1 cellular context compared by ENCODE assay signal in genomic region chr3:87949189-87949878, GRCh38.
TF ChIP-seq lines count a peak whose summit lies in the region.

No MANE protein-coding gene starts in this region.

TF ChIP-seq in H1, 55 proteins besides CTCF, POLR2A, EP300 and RAD21 (continued from another document):
- TF ChIP-seq CHD7 (IDR thresholded peaks at IDR 0.05; ENCODE audit: insufficient replicate concordance, low read length) (no peak), RNF2 (IDR thresholded peaks at IDR 0.05; ENCODE audit: borderline replicate concordance, low read depth, low read length, missing control alignments, poor library complexity, severe bottlenecking) (no peak), TAF7 (optimal IDR thresholded peaks at IDR 0.05; ENCODE audit: borderline replicate concordance, low read depth, low read length) (no peak), EZH2 (IDR thresholded peaks at IDR 0.05; ENCODE audit: low read depth, low read length, severe bottlenecking) (no peak), SAP30 (IDR thresholded peaks at IDR 0.05; ENCODE audit: insufficient read depth, insufficient replicate concordance, low read length) (no peak), CTBP2 (IDR thresholded peaks at IDR 0.05; ENCODE audit: borderline replicate concordance, insufficient read depth, insufficient read length, low read length) (no peak), GABPA (IDR thresholded peaks at IDR 0.05; ENCODE audit: borderline replicate concordance, insufficient read depth, low read length) (no peak), RBBP5 (IDR thresholded peaks at IDR 0.05; ENCODE audit: borderline replicate concordance, low read depth, low read length) (no peak), YY1 (IDR thresholded peaks at IDR 0.05; ENCODE audit: low read depth, low read length) (no peak)
- TF ChIP-seq, protein P1, sequence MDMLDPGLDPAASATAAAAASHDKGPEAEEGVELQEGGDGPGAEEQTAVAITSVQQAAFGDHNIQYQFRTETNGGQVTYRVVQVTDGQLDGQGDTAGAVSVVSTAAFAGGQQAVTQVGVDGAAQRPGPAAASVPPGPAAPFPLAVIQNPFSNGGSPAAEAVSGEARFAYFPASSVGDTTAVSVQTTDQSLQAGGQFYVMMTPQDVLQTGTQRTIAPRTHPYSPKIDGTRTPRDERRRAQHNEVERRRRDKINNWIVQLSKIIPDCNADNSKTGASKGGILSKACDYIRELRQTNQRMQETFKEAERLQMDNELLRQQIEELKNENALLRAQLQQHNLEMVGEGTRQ (IDR thresholded peaks at IDR 0.05; ENCODE audit: low read length): no peak
